Comparison of ENCODE assay signal across 30 cellular contexts in the genomic region with DNA sequence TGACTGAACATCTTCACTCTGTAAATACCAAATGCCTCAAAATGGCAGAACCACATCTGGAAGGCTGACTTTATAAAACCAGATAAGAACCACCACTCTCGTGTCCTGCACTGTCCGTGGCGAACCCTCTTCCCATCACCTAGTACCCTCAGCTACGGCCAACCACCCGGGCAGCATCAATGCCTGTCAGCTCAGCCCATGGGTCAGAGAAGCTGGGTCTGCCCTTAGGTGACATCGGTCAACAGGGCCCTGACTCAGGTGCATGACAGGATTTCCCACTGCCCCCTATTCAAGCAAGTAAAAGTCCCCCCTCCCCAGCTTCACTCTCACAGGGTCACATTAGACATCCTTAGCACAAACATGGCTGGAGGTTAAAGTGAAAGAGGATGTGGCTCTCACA.
"Had no signal": no experiment of that assay in that cellular context is flagged by ENCODE, and none has a peak within 500 bp of the region (broad histone marks: within the 10 kb centered on the region; RNA-seq: fewer than 3 reads in every experiment).

No MANE protein-coding gene starts in this region.

- H3K36me3 ChIP-seq: neutrophil, pancreas, right lobe of liver, spleen, suprapubic skin, tibial artery, transverse colon, upper lobe of right lung, uterus had no signal

- H3K4me3 Mint-ChIP-seq: naive thymus-derived CD4-positive, alpha-beta T cell; natural killer cell treated with Interleukin-12 subunit alpha and Interleukin-12 subunit beta and Interleukin-15 and Interleukin-18, amount 100 ng/mL, for 72 hours; nephron progenitor cell; stimulated activated memory B cell treated with anti-CD40 and anti-IgM and Interleukin-4, amounts not matched to agents 10 μg/mL and 1 μg/mL and 100 μg/mL, for 72 hours; stimulated activated naive CD8-positive, alpha-beta T cell treated with anti-CD3 and anti-CD28 coated beads, Interleukin-15, amount 100 ng/mL, for 72 hours; type B pancreatic cell had no signal

- H3K4me3 ChIP-seq: pancreas, psoas muscle, right lobe of liver, skin epidermis, smooth muscle cell, spleen, suprapubic skin, testis, tibial artery, transverse colon, upper lobe of right lung, uterus had no signal

- H3K27ac Mint-ChIP-seq: natural killer cell treated with Interleukin-12 subunit alpha and Interleukin-12 subunit beta and Interleukin-15 and Interleukin-18, amount 100 ng/mL, for 72 hours; nephron progenitor cell; progenitor cell of endocrine pancreas; stimulated activated memory B cell treated with anti-CD40 and anti-IgM and Interleukin-4, amounts not matched to agents 10 μg/mL and 1 μg/mL and 100 μg/mL, for 72 hours; stimulated activated naive CD8-positive, alpha-beta T cell treated with anti-CD3 and anti-CD28 coated beads, Interleukin-15, amount 100 ng/mL, for 72 hours; type B pancreatic cell had no signal

- H3K4me1 ChIP-seq: pancreas, psoas muscle, right lobe of liver had no signal

- DNase-seq: naive thymus-derived CD4-positive, alpha-beta T cell; nephron progenitor cell; nucleus accumbens; pancreas; psoas muscle; right cardiac atrium; right lobe of liver; spleen; stimulated activated CD4-positive, alpha-beta T cell treated with anti-CD3 and anti-CD28 coated beads, Interleukin-12 subunit alpha, Interleukin-12 subunit beta, amount 100 ng/mL, for 4 hours; stimulated activated CD4-positive, alpha-beta T cell treated with anti-CD3 and anti-CD28 coated beads, Interleukin-1b, Interleukin-23, amount 100 ng/mL, for 48 hours; stimulated activated CD4-positive, alpha-beta T cell treated with anti-CD3 and anti-CD28 coated beads, Interleukin-4, amount 100 ng/mL, for 1 hour; stimulated activated CD4-positive, alpha-beta T cell treated with anti-CD3 and anti-CD28 coated beads, Interleukin-4, amount 100 ng/mL, for 4 hours; stimulated activated CD8-positive, alpha-beta memory T cell treated with anti-CD3 and anti-CD28 coated beads, Interleukin-4, amount 100 ng/mL, for 48 hours; stimulated activated naive CD4-positive, alpha-beta T cell; stimulated activated naive CD8-positive, alpha-beta T cell treated with anti-CD3 and anti-CD28 coated beads, Interleukin-15, amount 100 ng/mL, for 72 hours; stimulated activated naive CD8-positive, alpha-beta T cell treated with anti-CD3 and anti-CD28 coated beads, Interleukin-15, Interleukin-2, amounts not matched to agents 100 U/mL and 50 U/mL, for 24 hours; substantia nigra; testis; tibial artery; transverse colon; uterus had no signal

- H3K4me2 ChIP-seq: smooth muscle cell had no signal

- H3K27ac ChIP-seq: neutrophil, pancreas, psoas muscle, right lobe of liver, skin epidermis, spleen, suprapubic skin, testis, tibial artery, transverse colon, upper lobe of right lung, uterus had no signal

- ATAC-seq: naive thymus-derived CD4-positive, alpha-beta T cell; natural killer cell treated with Interleukin-12 subunit alpha and Interleukin-12 subunit beta and Interleukin-15 and Interleukin-18, amount 100 ng/mL, for 72 hours; pancreas; psoas muscle; right cardiac atrium; right lobe of liver; stimulated activated memory B cell treated with anti-CD40 and anti-IgM and Interleukin-4, amounts not matched to agents 10 μg/mL and 1 μg/mL and 100 μg/mL, for 72 hours; stimulated activated naive CD8-positive, alpha-beta T cell treated with anti-CD3 and anti-CD28 coated beads, Interleukin-15, amount 100 ng/mL, for 72 hours; stimulated activated naive CD8-positive, alpha-beta T cell treated with anti-CD3 and anti-CD28 coated beads, Interleukin-15, Interleukin-2, amounts not matched to agents 100 U/mL and 50 U/mL, for 24 hours; upper lobe of right lung had no signal

- H3K36me3 Mint-ChIP-seq: natural killer cell treated with Interleukin-12 subunit alpha and Interleukin-12 subunit beta and Interleukin-15 and Interleukin-18, amount 100 ng/mL, for 72 hours; stimulated activated memory B cell treated with anti-CD40 and anti-IgM and Interleukin-4, amounts not matched to agents 10 μg/mL and 1 μg/mL and 100 μg/mL, for 72 hours had no signal

- H3K27me3 ChIP-seq: pancreas, right lobe of liver, spleen, suprapubic skin, testis, tibial artery, transverse colon, upper lobe of right lung, uterus had no signal

- H3K9me3 Mint-ChIP-seq: natural killer cell treated with Interleukin-12 subunit alpha and Interleukin-12 subunit beta and Interleukin-15 and Interleukin-18, amount 100 ng/mL, for 72 hours; nephron progenitor cell; stimulated activated memory B cell treated with anti-CD40 and anti-IgM and Interleukin-4, amounts not matched to agents 10 μg/mL and 1 μg/mL and 100 μg/mL, for 72 hours; stimulated activated naive CD8-positive, alpha-beta T cell treated with anti-CD3 and anti-CD28 coated beads, Interleukin-15, amount 100 ng/mL, for 72 hours; type B pancreatic cell had no signal

- H3K4me1 Mint-ChIP-seq: stimulated activated memory B cell treated with anti-CD40 and anti-IgM and Interleukin-4, amounts not matched to agents 10 μg/mL and 1 μg/mL and 100 μg/mL, for 72 hours; stimulated activated naive CD8-positive, alpha-beta T cell treated with anti-CD3 and anti-CD28 coated beads, Interleukin-15, amount 100 ng/mL, for 72 hours had no signal

- H3K9me3 ChIP-seq: neutrophil, pancreas, psoas muscle, right lobe of liver, spleen, suprapubic skin, testis, tibial artery, transverse colon, upper lobe of right lung, uterus had no signal
